Comparison of ENCODE assay signal across 14 cellular contexts in the genomic region with DNA sequence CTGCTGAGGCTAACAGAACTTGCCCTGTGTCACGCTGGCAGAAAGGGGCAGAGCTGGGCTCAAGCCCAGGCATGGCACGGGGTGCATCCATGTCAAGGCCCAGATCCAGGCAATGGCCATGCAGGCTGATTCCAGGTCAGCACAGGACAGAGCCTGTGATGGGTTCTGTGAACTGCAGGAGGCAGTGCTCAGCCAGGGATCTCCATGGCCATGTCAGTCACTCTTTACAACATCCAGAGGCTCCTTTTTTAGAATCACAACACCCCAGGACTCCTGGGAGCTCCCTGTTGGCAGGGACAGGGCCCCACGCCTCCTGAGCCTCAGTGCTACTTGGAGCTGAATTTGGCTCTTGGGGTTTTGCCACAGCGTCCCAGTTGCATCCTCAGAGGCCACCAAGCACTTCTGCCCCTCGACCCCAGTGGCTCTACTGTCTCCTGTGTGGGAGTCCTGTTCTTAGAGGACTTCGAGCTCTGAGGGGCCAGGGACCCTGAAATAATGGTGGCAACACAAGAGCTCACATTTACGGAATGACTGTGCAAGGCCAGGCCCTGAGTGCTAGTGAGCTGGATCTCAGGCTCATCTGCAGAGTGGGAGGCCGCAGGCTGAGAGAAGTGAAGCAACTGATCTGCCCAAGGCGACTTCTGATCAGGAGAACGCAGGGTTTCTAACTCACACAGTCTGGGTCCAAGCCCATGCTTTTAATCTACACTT.
DNase-seq lines count a peak whose midpoint lies in the region; ATAC-seq, FAIRE-seq and TF ChIP-seq lines count a peak whose summit lies in the region.
"Had no signal": no experiment of that assay in that cellular context is flagged by ENCODE, and none has a peak within 500 bp of the region (broad histone marks: within the 10 kb centered on the region; RNA-seq: fewer than 3 reads in every experiment).

No MANE protein-coding gene starts in this region.

- peaks cover 2% of the 10 kb centered on the region for H3K27me3 Mint-ChIP-seq in GM23338 (ENCODE audit: insufficient read depth, low read depth, poor library complexity)
- peaks cover 28% of the 10 kb centered on the region for H3K27me3 Mint-ChIP-seq in nephron progenitor cell (ENCODE audit: low read depth, poor library complexity)
- peaks cover 4% of the 10 kb centered on the region for H3K27me3 Mint-ChIP-seq in activated T-cell treated with anti-CD3 and anti-CD28 coated beads, Interleukin-2, amount 50 U/mL, for 24 hours

- H3K4me3 ChIP-seq in GM23338 (no peak overlapping the region), gastroesophageal sphincter (no peak overlapping the region)

- no peaks in the 10 kb centered on the region for H3K79me2 ChIP-seq in GM23338 (replicated peaks; ENCODE audit: insufficient read depth)

- ATAC-seq in GM23338 (peak; percentile 95), gastroesophageal sphincter (peak; percentile 52), HG03135 (IDR thresholded peaks at IDR 0.05; ENCODE audit: unreplicated experiment) (no peak)

- TF ChIP-seq POLR2A in gastroesophageal sphincter (IDR thresholded peaks at IDR 0.05) (no peak), H54 (IDR thresholded peaks at IDR 0.05; ENCODE audit: low read depth, low read length) (no peak)

- H3K9me3 ChIP-seq in gastroesophageal sphincter: no peaks in the 10 kb centered on the region

- no peak for FAIRE-seq in H54 (lab: Jason Lieb, UNC)
- FAIRE-seq: GM12892 had no signal

- no peaks in the 10 kb centered on the region for H3K27me3 ChIP-seq in GM23338 (ENCODE audit: insufficient read depth)
- H3K27me3 ChIP-seq in gastroesophageal sphincter: no peaks in the 10 kb centered on the region

- 83 to 85% methylated on average over 1 to 4 of the region's 10 CpGs for WGBS in gastroesophageal sphincter (ENCODE audit: low coverage in 1 of 2), 2 donors

- no peaks in the 10 kb centered on the region for H3K36me3 ChIP-seq in GM23338 (ENCODE audit: insufficient read depth)
- H3K36me3 ChIP-seq in gastroesophageal sphincter: no peaks in the 10 kb centered on the region

- TF ChIP-seq CTCF in GM23338 (conservative IDR thresholded peaks at IDR 0.05; ENCODE audit: low read depth in 2 of 2): peak; percentile 43 to 77
- peak in 1 of 4 experiments; percentile 49 for TF ChIP-seq CTCF in gastroesophageal sphincter (IDR thresholded peaks at IDR 0.05)
- TF ChIP-seq CTCF in nephron progenitor cell (IDR thresholded peaks at IDR 0.05): peak; percentile 28

- no peak overlapping the region for H2AFZ ChIP-seq in GM23338

- H3K4me1 ChIP-seq in GM23338 (ENCODE audit: insufficient read depth): no peaks in the 10 kb centered on the region
- H3K4me1 ChIP-seq in gastroesophageal sphincter: peaks cover 0 to 53% (median 21%) of the 10 kb centered on the region in 3 donors

- H3K4me1 Mint-ChIP-seq in GM23338: no peaks in the 10 kb centered on the region
- peaks cover 39% of the 10 kb centered on the region for H3K4me1 Mint-ChIP-seq in nephron progenitor cell
- no peaks in the 10 kb centered on the region for H3K4me1 Mint-ChIP-seq in activated T-cell treated with anti-CD3 and anti-CD28 coated beads, Interleukin-2, amount 50 U/mL, for 24 hours (ENCODE audit: low read depth)
- H3K4me1 Mint-ChIP-seq: CD8-positive, alpha-beta memory T cell had no signal

- H3K4me3 Mint-ChIP-seq in GM23338: no peak overlapping the region
- no peak overlapping the region for H3K4me3 Mint-ChIP-seq in nephron progenitor cell
- H3K4me3 Mint-ChIP-seq in activated T-cell treated with anti-CD3 and anti-CD28 coated beads, Interleukin-2, amount 50 U/mL, for 24 hours: no peak overlapping the region
- H3K4me3 Mint-ChIP-seq: CD8-positive, alpha-beta memory T cell had no signal

- no peaks in the 10 kb centered on the region for H3K9me2 ChIP-seq in GM23338 (ENCODE audit: insufficient read depth)

- H3K36me3 Mint-ChIP-seq in GM23338 (ENCODE audit: low read depth) (no peaks in the 10 kb centered on the region), nephron progenitor cell (ENCODE audit: low read depth) (peaks cover 33% of the 10 kb centered on the region)
- no peaks in the 10 kb centered on the region for H3K36me3 Mint-ChIP-seq in activated T-cell treated with anti-CD3 and anti-CD28 coated beads, Interleukin-2, amount 50 U/mL, for 24 hours (ENCODE audit: low read depth)
- H3K36me3 Mint-ChIP-seq: CD8-positive, alpha-beta memory T cell had no signal

- no peaks in the 10 kb centered on the region for H3K9me3 Mint-ChIP-seq in GM23338
- H3K9me3 Mint-ChIP-seq in nephron progenitor cell: no peaks in the 10 kb centered on the region
- H3K9me3 Mint-ChIP-seq in activated T-cell treated with anti-CD3 and anti-CD28 coated beads, Interleukin-2, amount 50 U/mL, for 24 hours: no peaks in the 10 kb centered on the region
- H3K9me3 Mint-ChIP-seq: CD8-positive, alpha-beta memory T cell had no signal

- no peak overlapping the region for H3K4me2 ChIP-seq in GM23338

- TF ChIP-seq EP300 in gastroesophageal sphincter (IDR thresholded peaks at IDR 0.05): no peak

- in situ Hi-C loops in SK-MEL-5 (cut with HindIII; ENCODE audit: low pct_unique_long_range_greater_than_20kb, low sequenced_read_pairs): no loop called here

- H4K20me1 ChIP-seq in GM23338 (replicated peaks; ENCODE audit: insufficient read depth): no peaks in the 10 kb centered on the region

- H3K27ac ChIP-seq in GM23338 (ENCODE audit: low read depth) (no peak overlapping the region), gastroesophageal sphincter (peak overlapping the region in 2 of 4 donors; percentile 32 to 48)

- peak; percentile 60 for DNase-seq in GM23338 (ENCODE audit: low spot score)
- peak; percentile 22 for DNase-seq in SK-MEL-5 (ENCODE audit: low read depth, low spot score)
- peak; percentile 17 for DNase-seq in nephron progenitor cell
- DNase-seq in activated T-cell treated with anti-CD3 and anti-CD28 coated beads, Interleukin-2, amount 50 U/mL, for 24 hours: no peak
- no peak for DNase-seq in RKO (ENCODE audit: low spot score)
- no peak for DNase-seq in H54 (ENCODE audit: insufficient read length, low spot score)
- DNase-seq: CD8-positive, alpha-beta memory T cell; KG1; NCI-H345; stimulated activated CD4-positive, alpha-beta T cell treated with anti-CD3 and anti-CD28 coated beads, Interleukin-1b, Interleukin-23, amount 100 ng/mL, for 48 hours; T-helper 1 cell had no signal

- H3F3A ChIP-seq in GM23338 (replicated peaks; ENCODE audit: low read depth): no peaks in the 10 kb centered on the region

- H3K27ac Mint-ChIP-seq in GM23338 (no peak overlapping the region), nephron progenitor cell (peak overlapping the region; percentile 41)
- H3K27ac Mint-ChIP-seq in activated T-cell treated with anti-CD3 and anti-CD28 coated beads, Interleukin-2, amount 50 U/mL, for 24 hours: no peak overlapping the region
- H3K27ac Mint-ChIP-seq: CD8-positive, alpha-beta memory T cell had no signal

Comparison
In these comparisons a context has a peak if more than half of its experiments do, and no peak if none do; other contexts are left out.
1. DNase-seq: peak in GM23338 (single experiment), SK-MEL-5 (single experiment) and nephron progenitor cell (single experiment); none in activated T-cell treated with anti-CD3 and anti-CD28 coated beads, Interleukin-2, amount 50 U/mL, for 24 hours (single experiment), RKO (single experiment) and H54 (single experiment).